ENCODE assay signal across 4 cellular contexts in the genomic region with DNA sequence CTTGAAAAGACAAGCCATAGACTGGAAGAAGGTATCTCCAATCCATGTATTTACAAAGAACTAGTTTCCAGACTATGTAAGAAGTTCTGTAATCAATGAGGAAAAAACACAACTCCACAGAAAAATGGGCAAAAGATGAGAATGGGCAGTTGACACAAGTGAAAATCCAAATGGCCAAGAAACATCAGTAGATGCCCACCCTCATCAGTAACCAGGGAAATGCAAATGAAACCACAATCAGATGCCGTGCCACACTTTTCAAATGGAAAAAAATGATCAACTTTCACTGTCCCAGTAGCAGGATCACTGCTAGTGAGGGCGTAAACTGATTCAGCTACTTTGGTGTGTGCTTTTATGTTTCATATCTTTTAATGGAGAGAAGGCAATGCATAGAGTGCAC.
TF ChIP-seq lines count a peak whose summit lies in the region.

No MANE protein-coding gene starts in this region.

TF ChIP-seq in SK-N-SH, 30 proteins besides CTCF, POLR2A, EP300 and RAD21:
- TF ChIP-seq JUND (IDR thresholded peaks at IDR 0.05): no peak
- peak; percentile 74 for TF ChIP-seq RFX5 (IDR thresholded peaks at IDR 0.05; ENCODE audit: low read length)
- TF ChIP-seq ZBTB33 (IDR thresholded peaks at IDR 0.05; ENCODE audit: borderline replicate concordance, low read depth): no peak

TF ChIP-seq in SK-N-SH treated with all-trans-retinoic acid at 6 μM for 48 hours, 23 proteins besides CTCF, POLR2A, EP300 and RAD21:
- TF ChIP-seq ZC3H10 (CRISPR knock-in tag; IDR thresholded peaks at IDR 0.05) (no peak), ZNF8 (CRISPR knock-in tag; IDR thresholded peaks at IDR 0.05) (no peak), OSR1 (CRISPR knock-in tag; IDR thresholded peaks at IDR 0.05) (no peak)

TF ChIP-seq in HEK293, 187 proteins besides CTCF, POLR2A, EP300 and RAD21:
- TF ChIP-seq ZNF48 (tag by site-specific recombination; IDR thresholded peaks at IDR 0.05): no peak
- TF ChIP-seq ZNF10 (tag by site-specific recombination; IDR thresholded peaks at IDR 0.05): peak; percentile 95
- no peak for TF ChIP-seq KLF10 (tag by site-specific recombination; IDR thresholded peaks at IDR 0.05)
- no peak for TF ChIP-seq ZNF391 (tag by site-specific recombination; IDR thresholded peaks at IDR 0.05; ENCODE audit: borderline replicate concordance, low read depth)
- 0 out of 2 replicates have a peak, but pooled peaks have one; percentile 59 for TF ChIP-seq ZNF394 (tag by site-specific recombination; IDR thresholded peaks at IDR 0.05; ENCODE audit: borderline replicate concordance)
- TF ChIP-seq ZSCAN16 (tag by site-specific recombination; IDR thresholded peaks at IDR 0.05): no peak
- no peak for TF ChIP-seq ZBTB21 (tag by site-specific recombination; IDR thresholded peaks at IDR 0.05)
- TF ChIP-seq KLF9 (tag by site-specific recombination; IDR thresholded peaks at IDR 0.05; ENCODE audit: low read depth): no peak
- no peak for TF ChIP-seq ZNF174 (tag by site-specific recombination; IDR thresholded peaks at IDR 0.05)
- TF ChIP-seq, protein P1, sequence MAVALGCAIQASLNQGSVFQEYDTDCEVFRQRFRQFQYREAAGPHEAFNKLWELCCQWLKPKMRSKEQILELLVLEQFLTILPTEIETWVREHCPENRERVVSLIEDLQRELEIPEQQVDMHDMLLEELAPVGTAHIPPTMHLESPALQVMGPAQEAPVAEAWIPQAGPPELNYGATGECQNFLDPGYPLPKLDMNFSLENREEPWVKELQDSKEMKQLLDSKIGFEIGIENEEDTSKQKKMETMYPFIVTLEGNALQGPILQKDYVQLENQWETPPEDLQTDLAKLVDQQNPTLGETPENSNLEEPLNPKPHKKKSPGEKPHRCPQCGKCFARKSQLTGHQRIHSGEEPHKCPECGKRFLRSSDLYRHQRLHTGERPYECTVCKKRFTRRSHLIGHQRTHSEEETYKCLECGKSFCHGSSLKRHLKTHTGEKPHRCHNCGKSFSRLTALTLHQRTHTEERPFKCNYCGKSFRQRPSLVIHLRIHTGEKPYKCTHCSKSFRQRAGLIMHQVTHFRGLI (tag by site-specific recombination; IDR thresholded peaks at IDR 0.05): no peak
- TF ChIP-seq ZNF548 (tag by site-specific recombination; IDR thresholded peaks at IDR 0.05): no peak

TF ChIP-seq in K562, 482 proteins besides CTCF, POLR2A, EP300 and RAD21:
- TF ChIP-seq ARHGAP35 (IDR thresholded peaks at IDR 0.05; ENCODE audit: partially characterized antibody) (no peak), RFX5 (IDR thresholded peaks at IDR 0.05; ENCODE audit: low read depth, low read length) (0 out of 2 replicates have a peak, but pooled peaks have one; percentile 53)
